Comparison of ENCODE assay signal across 20 cellular contexts in genomic region chr9:124452326-124452725, GRCh38. TPM values are rescaled to one million over a fixed set of nuclear protein-coding genes. Genes with fewer than 3 reads are reported as not detected.
DNase-seq lines count a peak whose midpoint lies in the region; ATAC-seq and TF ChIP-seq lines count a peak whose summit lies in the region.
"Had no signal": no experiment of that assay in that cellular context is flagged by ENCODE, and none has a peak within 500 bp of the region (broad histone marks: within the 10 kb centered on the region; RNA-seq: fewer than 3 reads in every experiment).

No MANE protein-coding gene starts in this region.

- H3F3A ChIP-seq in SK-N-SH (replicated peaks; ENCODE audit: insufficient read depth) = no peaks in the 10 kb centered on the region

- H3K79me2 ChIP-seq in SK-N-SH (ENCODE audit: insufficient read depth) = no peaks in the 10 kb centered on the region

- no peak overlapping the region for H3K4ac ChIP-seq in IMR-90 (ENCODE audit: low read depth, low read length)

- no peaks in the 10 kb centered on the region for H4K20me1 ChIP-seq in SK-N-SH (ENCODE audit: insufficient read depth)
- H4K20me1 ChIP-seq in IMR-90 (ENCODE audit: insufficient read depth, low read length) = no peaks in the 10 kb centered on the region

- H3K9ac ChIP-seq in SK-N-SH = no peak overlapping the region
- H3K9ac ChIP-seq in IMR-90 (ENCODE audit: low read depth, low read length) = no peak overlapping the region

- TF ChIP-seq POLR2A in IMR-90 (IDR thresholded peaks at IDR 0.05; ENCODE audit: low read depth, low read length) (no peak), erythroblast (IDR thresholded peaks at IDR 0.05; ENCODE audit: low read length) (no peak)

- no peak overlapping the region for H2BK20ac ChIP-seq in IMR-90 (ENCODE audit: low read depth, low read length)

- H3K4me2 ChIP-seq in SK-N-SH = no peak overlapping the region
- H3K4me2 ChIP-seq in IMR-90 (ENCODE audit: low read depth, low read length) = no peak overlapping the region

- H3K18ac ChIP-seq in IMR-90 (ENCODE audit: low read depth, low read length) = no peak overlapping the region

- CTCF ChIA-PET in SK-N-SH (lab: Yijun Ruan, JAX) = interaction anchor here (1.2 to 2.4 kb wide), 3 partner anchors 33 to 81 kb away, joined by 3 to 8 read pairs (median 3); no protein-coding TSS in a partner anchor
- CTCF ChIA-PET in IMR-90 (lab: Yijun Ruan, JAX) = no interaction called here

- H3K9me3 ChIP-seq in SK-N-SH (no peaks in the 10 kb centered on the region), IMR-90 (ENCODE audit: control insufficient read depth, insufficient read depth, low read length) (no peaks in the 10 kb centered on the region), aorta (ENCODE audit: control insufficient read depth, low read length) (no peaks in the 10 kb centered on the region)
- H3K9me3 ChIP-seq: SJCRH30 had no signal

- peaks cover 48% of the 10 kb centered on the region for H3K27me3 Mint-ChIP-seq in mesothelial cell of epicardium (ENCODE audit: low read depth)

- H3K79me1 ChIP-seq in IMR-90 (ENCODE audit: low read depth in 1 of 2, low read length in 2 of 2) = no peaks in the 10 kb centered on the region

- dilution Hi-C loops in IMR-90 (cut with HindIII; ENCODE audit: low sequenced_read_pairs, unreplicated experiment) = no loop called here

- H3K27ac ChIP-seq in SK-N-SH (ENCODE audit: low read depth in 2 of 2, low read length in 1 of 2) (no peak overlapping the region), IMR-90 (ENCODE audit: insufficient read depth, low read length) (no peak overlapping the region), aorta (ENCODE audit: low read depth in 1 of 2, low read length in 2 of 2) (no peak overlapping the region)
- H3K27ac ChIP-seq: 22Rv1, HL-60, SJCRH30 had no signal

- H3K23ac ChIP-seq in IMR-90 (ENCODE audit: low read depth, low read length) = no peak overlapping the region

- H3K27me3 ChIP-seq in SK-N-SH (ENCODE audit: insufficient read depth) = no peaks in the 10 kb centered on the region
- H3K27me3 ChIP-seq in IMR-90 (ENCODE audit: control insufficient read depth, insufficient read depth, low read length) = peaks cover 68% of the 10 kb centered on the region
- H3K27me3 ChIP-seq in aorta (ENCODE audit: control insufficient read depth in 1 of 2, insufficient read depth in 2 of 2, low read length in 1 of 2) = no peaks in the 10 kb centered on the region
- H3K27me3 ChIP-seq: SJCRH30 had no signal

- no TSS peak for BruUV-seq in IMR-90 (replicated peaks; lab: Mats Ljungman, UMichigan)

- no peak overlapping the region for H3K56ac ChIP-seq in IMR-90 (ENCODE audit: extremely low read depth, insufficient read depth, low read length)

- H4K8ac ChIP-seq in IMR-90 (ENCODE audit: low read depth in 2 of 2, low read length in 2 of 2) = no peak overlapping the region

- no peak overlapping the region for H2AK9ac ChIP-seq in IMR-90 (replicated peaks; ENCODE audit: low read depth, low read length, poor library complexity)

- H3K4me3 ChIP-seq in SK-N-SH (ENCODE audit: low read depth in 2 of 2, low read length in 1 of 2) (no peak overlapping the region), IMR-90 (ENCODE audit: insufficient read depth, low read depth, low read length) (no peak overlapping the region), aorta (ENCODE audit: low read length in 2 of 2) (no peak overlapping the region)
- H3K4me3 ChIP-seq: GM12878, SJCRH30 had no signal

- ATAC-seq in SK-N-SH treated with all-trans-retinoic acid at 6 μM for 48 hours (no peak), IMR-90 (ENCODE audit: low read depth) (no peak), aorta (ENCODE audit: low FRiP score) (no peak), GM18868 (IDR thresholded peaks at IDR 0.05; ENCODE audit: unreplicated experiment) (no peak)
- ATAC-seq: CD8-positive, alpha-beta T cell; GM12878 had no signal

- WGBS in SK-N-SH (ENCODE audit: low lambda C conversion rate) = 89% methylated on average over 12 of the region's 19 CpGs
- WGBS in IMR-90 (ENCODE audit: extremely low coverage in 2 of 2, insufficient read length in 1 of 2), 2 experiments = 95% methylated on average over 8 of the region's 19 CpGs; no CpG with 5 or more reads in 1 of the 2 experiments
- WGBS in aorta, 2 donors = 72 to 80% methylated on average over 19 of the region's 19 CpGs

- H2BK120ac ChIP-seq in IMR-90 (ENCODE audit: low read depth, low read length) = no peak overlapping the region

- H3K4me3 Mint-ChIP-seq in mesothelial cell of epicardium = peak overlapping the region; percentile 20
- H3K4me3 Mint-ChIP-seq: CD8-positive, alpha-beta T cell had no signal

- intact Hi-C loops in IMR-90 (cut with micrococcal nuclease) (no loop called here), aorta (cut with DNase I) (no loop called here)

- TF ChIP-seq RAD21 in SK-N-SH (IDR thresholded peaks at IDR 0.05; ENCODE audit: low read length) = no peak
- TF ChIP-seq RAD21 in IMR-90 (IDR thresholded peaks at IDR 0.05; ENCODE audit: low read length) = no peak

- no peak overlapping the region for H3K27ac Mint-ChIP-seq in mesothelial cell of epicardium
- H3K27ac Mint-ChIP-seq: CD8-positive, alpha-beta T cell had no signal

- H3K9me1 ChIP-seq in IMR-90 (ENCODE audit: insufficient read depth, low read length) = no peaks in the 10 kb centered on the region

- peaks cover 0 to 12% of the 10 kb centered on the region in 2 experiments; a peak in 1 of 4 replicates for H3K4me1 ChIP-seq in SK-N-SH (ENCODE audit: control insufficient read depth in 1 of 2, insufficient read depth in 2 of 2, low read depth in 1 of 2, low read length in 1 of 2)
- H3K4me1 ChIP-seq in IMR-90 (ENCODE audit: control insufficient read depth, insufficient read depth, low read length) = no peaks in the 10 kb centered on the region
- no peaks in the 10 kb centered on the region for H3K4me1 ChIP-seq in aorta (ENCODE audit: control insufficient read depth in 1 of 2, insufficient read depth in 2 of 2, low read length in 2 of 2)
- H3K4me1 ChIP-seq: SJCRH30 had no signal

- H2AK5ac ChIP-seq in IMR-90 (ENCODE audit: low read depth, low read length) = no peak overlapping the region

- POLR2A ChIA-PET in SK-N-SH (lab: Yijun Ruan, JAX) = no interaction called here
- POLR2A ChIA-PET in IMR-90 (lab: Charles Lee; ENCODE audit: unreplicated experiment) = no interaction called here

- no peaks in the 10 kb centered on the region for H3K36me3 ChIP-seq in SK-N-SH (replicated peaks in 1 of 2; ENCODE audit: control insufficient read depth in 1 of 2, insufficient read depth in 2 of 2, low read length in 1 of 2)
- H3K36me3 ChIP-seq in IMR-90 (ENCODE audit: control insufficient read depth, insufficient read depth, low read length) = no peaks in the 10 kb centered on the region
- H3K36me3 ChIP-seq in aorta (ENCODE audit: control insufficient read depth in 1 of 2, insufficient read depth in 2 of 2, low read length in 1 of 2) = no peaks in the 10 kb centered on the region
- H3K36me3 ChIP-seq: SJCRH30 had no signal

- H2BK15ac ChIP-seq in IMR-90 (ENCODE audit: low read depth, low read length) = no peak overlapping the region

- no peak for TF ChIP-seq EP300 in SK-N-SH (IDR thresholded peaks at IDR 0.05; ENCODE audit: borderline replicate concordance in 1 of 2, low read depth in 1 of 2, low read length in 1 of 2)

- in situ Hi-C loops in IMR-90 (cut with MboI; ENCODE audit: low sequenced_read_pairs) = no loop called here

- H3K14ac ChIP-seq in IMR-90 (replicated peaks; ENCODE audit: low read depth, low read length) = no peak overlapping the region

- no peak overlapping the region for H4K91ac ChIP-seq in IMR-90 (ENCODE audit: insufficient read depth, low read depth, low read length)

- DNase-seq in SK-N-SH (peak; percentile 27), IMR-90 (no peak), mesothelial cell of epicardium (ENCODE audit: low spot score in 2 of 2, unreplicated experiment in 2 of 2) (no peak), aorta (peak; percentile 26 to 71), kidney tubule cell (ENCODE audit: low spot score) (no peak), erythroblast (lab: John Stamatoyannopoulos, UW) (no peak)
- DNase-seq: CD8-positive, alpha-beta T cell; DND-41; KBM-7; MV-4-11; NCI-H187 treated with DMSO at 0.1 percent for 48 hours; NCI-H69; NK-92 treated with Interleukin-12 subunit alpha and Interleukin-12 subunit beta, amount 100 ng/mL, for 24 hours; SJCRH30 had no signal

- H3K9me3 Mint-ChIP-seq in mesothelial cell of epicardium = no peaks in the 10 kb centered on the region
- H3K9me3 Mint-ChIP-seq: CD8-positive, alpha-beta T cell had no signal

- no peak overlapping the region for H4K5ac ChIP-seq in IMR-90 (ENCODE audit: low read depth, low read length)

- H3K36me3 Mint-ChIP-seq in mesothelial cell of epicardium = no peaks in the 10 kb centered on the region
- H3K36me3 Mint-ChIP-seq: CD8-positive, alpha-beta T cell had no signal

- no peak for TF ChIP-seq CTCF in SK-N-SH (IDR thresholded peaks at IDR 0.05)
- TF ChIP-seq CTCF in IMR-90 (conservative IDR thresholded peaks at IDR 0.05; ENCODE audit: low read depth, low read length) = no peak
- no peak for TF ChIP-seq CTCF in mesothelial cell of epicardium (IDR thresholded peaks at IDR 0.05; ENCODE audit: unreplicated experiment)

- H2AFZ ChIP-seq in SK-N-SH (ENCODE audit: low read depth) = no peak overlapping the region
- peak overlapping the region; percentile 24 for H2AFZ ChIP-seq in IMR-90 (replicated peaks; ENCODE audit: low read length, poor library complexity)

- H2BK5ac ChIP-seq in IMR-90 (ENCODE audit: low read depth, low read length, poor library complexity, severe bottlenecking) = no peak overlapping the region

- H3K9me2 ChIP-seq in SK-N-SH = no peaks in the 10 kb centered on the region

- H3K4me1 Mint-ChIP-seq in mesothelial cell of epicardium = peaks cover 8% of the 10 kb centered on the region

RNA-seq across cellular contexts. Expression of gene ADGRD2, which starts 2.1 kb away (rescaled TPM):
- 0.05 and 0.10 TPM in 2 replicates for polyA plus RNA-seq in SK-N-SH (2012; rRNA removed)
- polyA plus RNA-seq in SK-N-SH (2012; cell fraction: cytosol; rRNA removed) = not detected in 2 replicates
- polyA plus RNA-seq in SK-N-SH (2012; cell fraction: nucleus; rRNA removed) = 0.11 and 0.31 TPM in 2 replicates
- total RNA-seq in IMR-90 (2012; rRNA removed) = not detected in 2 replicates
- not detected in 2 replicates for polyA plus RNA-seq in IMR-90 (2012; rRNA removed)
- not detected in 2 replicates for polyA plus RNA-seq in IMR-90 (2012; cell fraction: cytosol; rRNA removed)
- not detected in 2 replicates for polyA plus RNA-seq in IMR-90 (2012; cell fraction: nucleus; rRNA removed; ENCODE audit: low replicate concordance)
- total RNA-seq in mesothelial cell of epicardium = 0.62 to 0.78 TPM (median 0.63 TPM) in 3 replicates
- not detected for total RNA-seq in aorta
- polyA plus RNA-seq in aorta = not detected
- total RNA-seq: CD8-positive, alpha-beta T cell; GM12878; SJCRH30 had no signal
- polyA plus RNA-seq: BJ, GM12878 had no signal

RNA-seq across cellular contexts. Expression of gene PSMB7, which starts 37.1 kb away (rescaled TPM):
- polyA plus RNA-seq in SK-N-SH (2012; rRNA removed) (357 and 484 TPM in 2 replicates), IMR-90 (2012; rRNA removed) (318 and 340 TPM in 2 replicates), aorta (100 to 1,000 TPM in 1 of 2 donors, 10 to 100 TPM in 1; 96.8 to 153 TPM)
- 361 and 420 TPM in 2 replicates for polyA plus RNA-seq in SK-N-SH (2012; cell fraction: cytosol; rRNA removed)
- 150 and 232 TPM in 2 replicates for polyA plus RNA-seq in SK-N-SH (2012; cell fraction: nucleus; rRNA removed)
- total RNA-seq in IMR-90 (2012; rRNA removed) (369 and 430 TPM in 2 replicates), mesothelial cell of epicardium (137 to 142 TPM (median 139 TPM) in 3 replicates), aorta (10 to 100 TPM; 75.9 to 83.5 TPM)
- polyA plus RNA-seq in IMR-90 (2012; cell fraction: cytosol; rRNA removed) = 154 and 232 TPM in 2 replicates
- polyA plus RNA-seq in IMR-90 (2012; cell fraction: nucleus; rRNA removed; ENCODE audit: low replicate concordance) = 50.0 and 129 TPM in 2 replicates

RNA-seq across cellular contexts. Expression of gene NR5A1, which starts 54.9 kb away (rescaled TPM):
- polyA plus RNA-seq in SK-N-SH (2012; rRNA removed) (not detected in 2 replicates), IMR-90 (2012; rRNA removed) (not detected in 2 replicates), aorta (not detected)
- polyA plus RNA-seq in SK-N-SH (2012; cell fraction: cytosol; rRNA removed) = not detected in 2 replicates
- 0.02 and 0.09 TPM in 2 replicates for polyA plus RNA-seq in SK-N-SH (2012; cell fraction: nucleus; rRNA removed)
- total RNA-seq in IMR-90 (2012; rRNA removed) (not detected in 2 replicates), mesothelial cell of epicardium (0.25 TPM in 1 of 3 replicates, not detected in the others), aorta (not detected)
- not detected in 2 replicates for polyA plus RNA-seq in IMR-90 (2012; cell fraction: cytosol; rRNA removed)
- not detected in 2 replicates for polyA plus RNA-seq in IMR-90 (2012; cell fraction: nucleus; rRNA removed; ENCODE audit: low replicate concordance)
- total RNA-seq: CD8-positive, alpha-beta T cell; SJCRH30 had no signal
- polyA plus RNA-seq: BJ had no signal

Comparison
In these comparisons a context has a peak if more than half of its experiments do, and no peak if none do; other contexts are left out.
1. DNase-seq: peak in SK-N-SH (single experiment) and aorta (2 of 2); none in IMR-90 (single experiment), mesothelial cell of epicardium (0 of 2), kidney tubule cell (single experiment) and erythroblast (0 of 2).